13 cellular contexts compared by ENCODE assay signal in genomic region chr2:40395169-40396023, GRCh38. TPM values are rescaled to one million over a fixed set of nuclear protein-coding genes. Genes with fewer than 3 reads are reported as not detected.
DNase-seq lines count a peak whose midpoint lies in the region; ATAC-seq and TF ChIP-seq lines count a peak whose summit lies in the region.
"Had no signal": no experiment of that assay in that cellular context is flagged by ENCODE, and none has a peak within 500 bp of the region (broad histone marks: within the 10 kb centered on the region; RNA-seq: fewer than 3 reads in every experiment).

No MANE protein-coding gene starts in this region.

- H3K56ac ChIP-seq in mesendoderm (ENCODE audit: low read length), result no peak overlapping the region

- H4K8ac ChIP-seq in mesendoderm (ENCODE audit: low read depth, low read length), result no peak overlapping the region

- no peak overlapping the region for H3K9ac ChIP-seq in mesendoderm (ENCODE audit: low read length)

- no peak overlapping the region for H4K5ac ChIP-seq in mesendoderm (ENCODE audit: low read length)

- H3K4me1 Mint-ChIP-seq in endothelial cell (ENCODE audit: unreplicated experiment), result peaks cover 7% of the 10 kb centered on the region
- H3K4me1 Mint-ChIP-seq: activated naive CD8-positive, alpha-beta T cell treated with anti-CD3 and anti-CD28 coated beads for 36 hours had no signal

- no peaks in the 10 kb centered on the region for H3K27me3 ChIP-seq in mesendoderm (ENCODE audit: insufficient read depth, low read length, poor library complexity)

- no peak overlapping the region for H3K4me2 ChIP-seq in mesendoderm (ENCODE audit: low read length)

- no peak overlapping the region for H2BK15ac ChIP-seq in mesendoderm (replicated peaks; ENCODE audit: low read depth)

- no peak overlapping the region for H2BK120ac ChIP-seq in mesendoderm (ENCODE audit: low read depth, low read length)

- H3K27me3 Mint-ChIP-seq in endothelial cell (ENCODE audit: unreplicated experiment), result no peaks in the 10 kb centered on the region
- H3K27me3 Mint-ChIP-seq: activated naive CD8-positive, alpha-beta T cell treated with anti-CD3 and anti-CD28 coated beads for 36 hours had no signal

- peak; percentile 40 for DNase-seq in AG10803 (ENCODE audit: low read depth)
- peak; percentile 11 for DNase-seq in HPDE6-E6E7 (ENCODE audit: extremely low spot score)
- no peak for DNase-seq in endothelial cell (ENCODE audit: low spot score)
- peak; percentile 51 for DNase-seq in mesendoderm
- DNase-seq in activated T-cell treated with anti-CD3 and anti-CD28 coated beads for 4 hours, result no peak
- DNase-seq in anterior cingulate cortex (lab: John Stamatoyannopoulos, UW), result no peak
- DNase-seq: activated CD8-positive, alpha-beta memory T cell treated with anti-CD3 and anti-CD28 coated beads, Interleukin-2, amount 50 U/mL, for 48 hours; activated naive CD8-positive, alpha-beta T cell treated with anti-CD3 and anti-CD28 coated beads for 36 hours; H7; hypothalamus; NCI-H1694 had no signal

- peak overlapping the region; percentile 62 for H3K27ac Mint-ChIP-seq in endothelial cell (ENCODE audit: unreplicated experiment)
- H3K27ac Mint-ChIP-seq: activated naive CD8-positive, alpha-beta T cell treated with anti-CD3 and anti-CD28 coated beads for 36 hours had no signal

- no peaks in the 10 kb centered on the region for H3K36me3 ChIP-seq in mesendoderm (ENCODE audit: control insufficient read depth, insufficient read depth, low read length)

- no peak overlapping the region for H3K4ac ChIP-seq in mesendoderm (ENCODE audit: low read depth, low read length)

- H3K9me3 Mint-ChIP-seq in endothelial cell (ENCODE audit: unreplicated experiment), result no peaks in the 10 kb centered on the region
- H3K9me3 Mint-ChIP-seq: activated naive CD8-positive, alpha-beta T cell treated with anti-CD3 and anti-CD28 coated beads for 36 hours had no signal

- no peaks in the 10 kb centered on the region for H3K79me2 ChIP-seq in mesendoderm (ENCODE audit: control insufficient read depth, insufficient read depth, low read length)

- H3K18ac ChIP-seq in mesendoderm (ENCODE audit: low read length), result no peak overlapping the region

- no peaks in the 10 kb centered on the region for H3K79me1 ChIP-seq in mesendoderm (ENCODE audit: low read length)

- no peak overlapping the region for H3K4me3 Mint-ChIP-seq in endothelial cell (ENCODE audit: unreplicated experiment)
- H3K4me3 Mint-ChIP-seq: activated naive CD8-positive, alpha-beta T cell treated with anti-CD3 and anti-CD28 coated beads for 36 hours had no signal

- H3K36me3 Mint-ChIP-seq in endothelial cell (ENCODE audit: low read depth, unreplicated experiment), result no peaks in the 10 kb centered on the region
- H3K36me3 Mint-ChIP-seq: activated naive CD8-positive, alpha-beta T cell treated with anti-CD3 and anti-CD28 coated beads for 36 hours had no signal

- no CpG with 5 or more reads among the region's 4 CpGs for WGBS in mesendoderm (ENCODE audit: extremely low coverage, insufficient coverage, low lambda C conversion rate)

- no peak overlapping the region for H2BK5ac ChIP-seq in mesendoderm (ENCODE audit: low read length)

- ATAC-seq in GM18868 (IDR thresholded peaks at IDR 0.05; ENCODE audit: unreplicated experiment) (no peak), HG02885 (IDR thresholded peaks at IDR 0.05; ENCODE audit: poor library complexity, unreplicated experiment) (no peak)

- no peak for TF ChIP-seq CTCF in AG10803 (conservative IDR thresholded peaks at IDR 0.05; ENCODE audit: low read length)
- TF ChIP-seq CTCF in endothelial cell (IDR thresholded peaks at IDR 0.05; ENCODE audit: unreplicated experiment), result no peak

- peaks cover 3% of the 10 kb centered on the region for H3K4me1 ChIP-seq in mesendoderm (ENCODE audit: control insufficient read depth, low read depth, low read length)

- no peak overlapping the region for H3K23ac ChIP-seq in mesendoderm (ENCODE audit: low read length)

- H3K4me3 ChIP-seq in AG10803 (ENCODE audit: low read length), result no peak overlapping the region
- no peak overlapping the region for H3K4me3 ChIP-seq in mesendoderm (ENCODE audit: low read length)

- H2AK5ac ChIP-seq in mesendoderm (ENCODE audit: low read length), result no peak overlapping the region

- no peak overlapping the region for H3K27ac ChIP-seq in mesendoderm (ENCODE audit: low read depth, low read length)

RNA-seq across cellular contexts. Expression of gene SLC8A1, which starts 56.5 kb away (rescaled TPM):
- 0.80 TPM for total RNA-seq in endothelial cell (ENCODE audit: unreplicated experiment)
- polyA plus RNA-seq in mesendoderm (2013, experiment 1 of 2), result 0.27 TPM
- 0.17 TPM for polyA plus RNA-seq in mesendoderm (2013, experiment 2 of 2)

Comparison
In these comparisons a context has a peak if more than half of its experiments do, and no peak if none do; other contexts are left out.
1. DNase-seq: peak in AG10803 (single experiment), HPDE6-E6E7 (single experiment) and mesendoderm (single experiment); none in endothelial cell (single experiment), activated T-cell treated with anti-CD3 and anti-CD28 coated beads for 4 hours (single experiment) and anterior cingulate cortex (0 of 58).